Comparison of ENCODE assay signal across 30 cellular contexts in genomic region chr20:35564905-35565304, GRCh38. TPM values are rescaled to one million over a fixed set of nuclear protein-coding genes. Genes with fewer than 3 reads are reported as not detected.
"Had no signal": no experiment of that assay in that cellular context is flagged by ENCODE, and none has a peak within 500 bp of the region (broad histone marks: within the 10 kb centered on the region; RNA-seq: fewer than 3 reads in every experiment).

No MANE protein-coding gene starts in this region.

- H3K4me2 ChIP-seq: hepatocyte, smooth muscle cell had no signal

- H3K27ac ChIP-seq: coronary artery, esophagus squamous epithelium, hepatocyte, parathyroid adenoma, testis, tibial artery had no signal

- H3K4me1 ChIP-seq: esophagus squamous epithelium, testis, tibial artery had no signal

- H2AFZ ChIP-seq: hepatocyte, parathyroid adenoma had no signal

- H3K4me3 Mint-ChIP-seq: central memory CD8-positive, alpha-beta T cell; naive thymus-derived CD4-positive, alpha-beta T cell; stimulated activated effector memory CD8-positive, alpha-beta T cell treated with anti-CD3 and anti-CD28 coated beads, Interleukin-12 subunit alpha, Interleukin-12 subunit beta, amount 100 ng/mL, for 72 hours; type B pancreatic cell had no signal

- H3K36me3 Mint-ChIP-seq: naive thymus-derived CD4-positive, alpha-beta T cell; stimulated activated effector memory CD8-positive, alpha-beta T cell treated with anti-CD3 and anti-CD28 coated beads, Interleukin-12 subunit alpha, Interleukin-12 subunit beta, amount 100 ng/mL, for 72 hours; type B pancreatic cell had no signal

- H3K36me3 ChIP-seq: esophagus squamous epithelium had no signal

- H3K9ac ChIP-seq: parathyroid adenoma had no signal

- H3K27ac Mint-ChIP-seq: progenitor cell of endocrine pancreas; stimulated activated effector memory CD8-positive, alpha-beta T cell treated with anti-CD3 and anti-CD28 coated beads, Interleukin-12 subunit alpha, Interleukin-12 subunit beta, amount 100 ng/mL, for 72 hours; type B pancreatic cell had no signal

- H3K4me3 ChIP-seq: coronary artery, esophagus squamous epithelium, hepatocyte, smooth muscle cell, testis, tibial artery had no signal

- H3K9me3 ChIP-seq: esophagus squamous epithelium, testis, tibial artery had no signal

- H3K4me1 Mint-ChIP-seq: central memory CD8-positive, alpha-beta T cell; stimulated activated effector memory CD8-positive, alpha-beta T cell treated with anti-CD3 and anti-CD28 coated beads, Interleukin-12 subunit alpha, Interleukin-12 subunit beta, amount 100 ng/mL, for 72 hours had no signal

- H3K27me3 ChIP-seq: esophagus squamous epithelium, hepatocyte, testis, tibial artery had no signal

- H3K9me3 Mint-ChIP-seq: central memory CD8-positive, alpha-beta T cell; naive thymus-derived CD4-positive, alpha-beta T cell; stimulated activated effector memory CD8-positive, alpha-beta T cell treated with anti-CD3 and anti-CD28 coated beads, Interleukin-12 subunit alpha, Interleukin-12 subunit beta, amount 100 ng/mL, for 72 hours; type B pancreatic cell had no signal

- DNase-seq: dermis blood vessel endothelial cell; effector memory CD4-positive, alpha-beta T cell; erythroblast; esophagus squamous epithelium; kidney; mesenchymal stem cell; midbrain; naive thymus-derived CD4-positive, alpha-beta T cell; stimulated activated CD4-positive, alpha-beta T cell treated with anti-CD3 and anti-CD28 coated beads, Interleukin-2, amount 100 ng/mL, for 24 hours; stimulated activated CD4-positive, alpha-beta T cell treated with anti-CD3 and anti-CD28 coated beads, Interleukin-4, amount 100 ng/mL, for 24 hours; stimulated activated naive CD8-positive, alpha-beta T cell treated with anti-CD3 and anti-CD28 coated beads, Interleukin-15, Interleukin-2, amounts not matched to agents 100 U/mL and 50 U/mL, for 24 hours; substantia nigra; testis; tibial artery had no signal

- H3K27me3 Mint-ChIP-seq: progenitor cell of endocrine pancreas, type B pancreatic cell had no signal

RNA-seq across cellular contexts. Expression of gene C20orf173, which starts 35.5 kb away (rescaled TPM):
- total RNA-seq: dermis blood vessel endothelial cell; esophagus squamous epithelium; glomerular endothelial cell; hepatocyte; kidney; left lobe of liver; liver; lung microvascular endothelial cell; mucosa of gallbladder; naive thymus-derived CD4-positive, alpha-beta T cell; osteoblast; progenitor cell of endocrine pancreas; sciatic nerve; smooth muscle cell had no signal
- polyA plus RNA-seq: hepatocyte; liver; naive thymus-derived CD4-positive, alpha-beta T cell; neural cell; smooth muscle cell had no signal

RNA-seq across cellular contexts. Expression of gene SPAG4, which starts 50.7 kb away (rescaled TPM):
- polyA plus RNA-seq: naive thymus-derived CD4-positive, alpha-beta T cell had no signal
